ENCODE assay signal across 13 cellular contexts in genomic region chr19:33227242-33227650, GRCh38. TPM values are rescaled to one million over a fixed set of nuclear protein-coding genes. Genes with fewer than 3 reads are reported as not detected.
DNase-seq lines count a peak whose midpoint lies in the region; ATAC-seq, FAIRE-seq and TF ChIP-seq lines count a peak whose summit lies in the region.
"Had no signal": no experiment of that assay in that cellular context is flagged by ENCODE, and none has a peak within 500 bp of the region (broad histone marks: within the 10 kb centered on the region; RNA-seq: fewer than 3 reads in every experiment).

No MANE protein-coding gene starts in this region.

- H4K8ac ChIP-seq in H1 (ENCODE audit: extremely low read depth, insufficient read depth, low read length): no peak overlapping the region

- no TSS peak for BruUV-seq in HCT116 (replicated peaks; lab: Mats Ljungman, UMichigan)

- TF ChIP-seq RAD21 in HCT116 (IDR thresholded peaks at IDR 0.05; ENCODE audit: low read depth): no peak
- no peak for TF ChIP-seq RAD21 in H1 (IDR thresholded peaks at IDR 0.05 in 1 of 2, conservative IDR thresholded peaks at IDR 0.05 in 1 of 2; ENCODE audit: low read depth in 2 of 2, low read length in 2 of 2)

- no peak overlapping the region for H3K14ac ChIP-seq in H1 (ENCODE audit: insufficient read length)

- no peak for TF ChIP-seq EP300 in H1 (IDR thresholded peaks at IDR 0.05; ENCODE audit: borderline replicate concordance in 1 of 2, low read depth in 2 of 2, low read length in 2 of 2)

- peak overlapping the region; percentile 36 for H3K56ac ChIP-seq in H1 (replicated peaks; ENCODE audit: insufficient read length, low read depth, low read length)

- H3K27me3 Mint-ChIP-seq in nephron progenitor cell (ENCODE audit: low read depth, poor library complexity): peaks cover 90% of the 10 kb centered on the region
- H3K27me3 Mint-ChIP-seq in stimulated activated memory B cell treated with anti-CD40 and anti-IgM and Interleukin-4, amounts not matched to agents 10 μg/mL and 1 μg/mL and 100 μg/mL, for 72 hours: peaks cover 73% of the 10 kb centered on the region

- H4K5ac ChIP-seq in H1 (ENCODE audit: insufficient read length, low read depth, low read length): no peak overlapping the region

- H2BK120ac ChIP-seq in H1 (replicated peaks; ENCODE audit: low read depth, low read length): peak overlapping the region; percentile 43

- H3K9ac ChIP-seq in HCT116 (ENCODE audit: low read length) (no peak overlapping the region), H1 (replicated peaks in 1 of 4; ENCODE audit: extremely low read depth in 1 of 4, low read depth in 3 of 4, low read length in 3 of 4) (peak overlapping the region in 1 of 4 experiments; percentile 29; a peak in 1 of 7 replicates)
- H3K9ac ChIP-seq: parathyroid adenoma had no signal

- no peaks in the 10 kb centered on the region for H3K79me1 ChIP-seq in H1 (ENCODE audit: low read depth, low read length)

- peaks cover 15% of the 10 kb centered on the region; the same call in 1 of the 2 replicates for H3K23me2 ChIP-seq in H1 (ENCODE audit: low read depth, low read length)

- intact Hi-C loops in HCT116 (cut with micrococcal nuclease): no loop called here

- H2BK5ac ChIP-seq in H1 (ENCODE audit: low read depth, low read length): peak overlapping the region; percentile 35; the same call in 1 of the 2 replicates

- H4K20me1 ChIP-seq in HCT116 (ENCODE audit: insufficient read depth) (no peaks in the 10 kb centered on the region), H1 (replicated peaks in 1 of 2; ENCODE audit: control insufficient read depth in 1 of 2, insufficient read depth in 2 of 2, low read length in 2 of 2) (peaks cover 0 to 6% of the 10 kb centered on the region in 2 experiments)

- WGBS in H1 (ENCODE audit: extremely low coverage in 1 of 2, insufficient coverage in 1 of 2, insufficient read length in 1 of 2, insufficient replicate concordance in 2 of 2, low coverage in 1 of 2, low lambda C conversion rate in 2 of 2, missing lambda C conversion rate in 1 of 2), 2 experiments: 35% methylated on average over 13 of the region's 18 CpGs; no CpG with 5 or more reads in 1 of the 2 experiments

- H3K4me1 ChIP-seq in HCT116 (ENCODE audit: control insufficient read depth in 1 of 2, insufficient read depth in 2 of 2, low read length in 2 of 2): peaks cover 0 to 12% of the 10 kb centered on the region in 2 experiments; a peak in 2 of 4 replicates
- peaks cover 0 to 9% (median 6%) of the 10 kb centered on the region in 4 experiments; a peak in 5 of 7 replicates for H3K4me1 ChIP-seq in H1 (replicated peaks in 1 of 4; ENCODE audit: control insufficient read depth in 3 of 4, insufficient read depth in 4 of 4, low read length in 3 of 4)
- H3K4me1 ChIP-seq: parathyroid adenoma had no signal

- H3K4me3 ChIP-seq in HCT116 (replicated peaks in 1 of 2; ENCODE audit: low read depth in 1 of 2, low read length in 2 of 2) (peak overlapping the region; percentile 8 to 9; a peak in 1 of 4 replicates), H1 (ENCODE audit: extremely low read depth in 1 of 4, insufficient read depth in 2 of 4, low read depth in 3 of 4, low read length in 4 of 4) (peak overlapping the region; percentile 31 to 62 (median 40))

- H2BK20ac ChIP-seq in H1 (ENCODE audit: low read length): no peak overlapping the region

- no peak for TF ChIP-seq POLR2A in HCT116 (IDR thresholded peaks at IDR 0.05; ENCODE audit: borderline replicate concordance, extremely low read depth, insufficient read depth, insufficient read length)
- TF ChIP-seq POLR2A in H1 (IDR thresholded peaks at IDR 0.05; ENCODE audit: control extremely low read depth in 1 of 2, low read depth in 2 of 2, low read length in 2 of 2): 0 out of 3 replicates have a peak, but pooled peaks of 1 of the 2 experiments have one; percentile 13

- no peak overlapping the region for H3K23ac ChIP-seq in H1 (ENCODE audit: insufficient read length)

- H3K27ac ChIP-seq in HCT116 (ENCODE audit: low read depth, low read length) (no peak overlapping the region; the same call in 1 of the 2 replicates), H1 (ENCODE audit: low read depth, low read length) (no peak overlapping the region)
- H3K27ac ChIP-seq: parathyroid adenoma had no signal

- peak overlapping the region; percentile 95 for H4K91ac ChIP-seq in H1 (replicated peaks; ENCODE audit: insufficient read length, low read length)

- H3K18ac ChIP-seq in H1 (ENCODE audit: extremely low read depth, low read length): peak overlapping the region; percentile 53; the same call in 1 of the 2 replicates

- no peaks in the 10 kb centered on the region for H3K36me3 ChIP-seq in HCT116 (ENCODE audit: control insufficient read depth in 1 of 2, insufficient read depth in 2 of 2, low read length in 2 of 2)
- no peaks in the 10 kb centered on the region for H3K36me3 ChIP-seq in H1 (ENCODE audit: control insufficient read depth in 2 of 4, insufficient read depth in 4 of 4, low read length in 3 of 4)

- peak overlapping the region; percentile 33 for H3K4ac ChIP-seq in H1 (replicated peaks; ENCODE audit: insufficient read length, low read depth, low read length)

- H2AK5ac ChIP-seq in H1 (ENCODE audit: low read depth, low read length): no peak overlapping the region

- CTCF ChIA-PET in HCT116 (lab: Charles Lee) (interaction anchor here (0.7 to 1.1 kb wide), 4 partner anchors 9 to 189 kb away, joined by 3 to 4 read pairs (median 3); no protein-coding TSS in a partner anchor), H1 (lab: Charles Lee; ENCODE audit: partially characterized antibody) (interaction anchor here (0.6 to 1.9 kb wide), 7 partner anchors 8 to 509 kb away, joined by 3 to 7 read pairs (median 3); no protein-coding TSS in a partner anchor)

- no peak for ATAC-seq in HCT116
- ATAC-seq in HG02763 (IDR thresholded peaks at IDR 0.05; ENCODE audit: unreplicated experiment): no peak
- no peak for ATAC-seq in stimulated activated memory B cell treated with anti-CD40 and anti-IgM and Interleukin-4, amounts not matched to agents 10 μg/mL and 1 μg/mL and 100 μg/mL, for 72 hours

- H2BK12ac ChIP-seq in H1 (ENCODE audit: low read depth, low read length): peak overlapping the region; percentile 50; the same call in 1 of the 2 replicates

- no peak overlapping the region for H2BK15ac ChIP-seq in H1 (ENCODE audit: low read length)

- RAD21 ChIA-PET in HCT116 (lab: Charles Lee; ENCODE audit: low non-redundant PET in 1 of 2, low total read pairs in 2 of 2, uncharacterized antibody in 2 of 2, unreplicated experiment in 2 of 2): no interaction called here

- no peak for TF ChIP-seq CTCF in HCT116 (IDR thresholded peaks at IDR 0.05 in 2 of 3, conservative IDR thresholded peaks at IDR 0.05 in 1 of 3; ENCODE audit: borderline replicate concordance in 1 of 3, insufficient read depth in 1 of 3, low read depth in 2 of 3, low read length in 2 of 3)
- TF ChIP-seq CTCF in H1 (IDR thresholded peaks at IDR 0.05; ENCODE audit: control extremely low read depth in 1 of 3, insufficient read depth in 1 of 3, low read depth in 1 of 3, low read length in 3 of 3): no peak
- no peak for TF ChIP-seq CTCF in nephron progenitor cell (IDR thresholded peaks at IDR 0.05)

- H3K9me3 ChIP-seq in HCT116 (ENCODE audit: control insufficient read depth in 1 of 2, insufficient read depth in 1 of 2, low read depth in 1 of 2, low read length in 2 of 2) (no peaks in the 10 kb centered on the region; a peak in 1 of 4 replicates), H1 (ENCODE audit: insufficient read depth in 2 of 2, low read depth in 1 of 2, low read length in 1 of 2) (peaks cover 0 to 10% of the 10 kb centered on the region in 2 experiments; a peak in 1 of 4 replicates)

- no peaks in the 10 kb centered on the region for H3K9me2 ChIP-seq in HCT116 (ENCODE audit: insufficient read depth)

- H3K27me3 ChIP-seq in HCT116 (ENCODE audit: insufficient read depth, low read length) (no peaks in the 10 kb centered on the region), H1 (replicated peaks in 1 of 4; ENCODE audit: control insufficient read depth in 3 of 4, extremely low read depth in 1 of 4, insufficient read depth in 3 of 4, low read length in 3 of 4) (peaks cover 16 to 33% (median 30%) of the 10 kb centered on the region in 4 experiments)

- DNase-seq in AG08396 (ENCODE audit: low spot score) (peak; percentile 59), HCT116 (ENCODE audit: low read depth, low spot score) (no peak), H1 (ENCODE audit: low read depth in 1 of 2, low spot score in 2 of 2) (no peak), nephron progenitor cell (no peak), amniotic stem cell (lab: John Stamatoyannopoulos, UW) (no peak)
- DNase-seq in activated CD4-positive, alpha-beta T cell treated with anti-CD3 and anti-CD28 coated beads, Interleukin-2, amount 50 U/mL, for 1 hour: no peak
- DNase-seq: NCI-H1930 had no signal

- H3K9me3 Mint-ChIP-seq in nephron progenitor cell: peaks cover 41% of the 10 kb centered on the region
- H3K9me3 Mint-ChIP-seq in stimulated activated memory B cell treated with anti-CD40 and anti-IgM and Interleukin-4, amounts not matched to agents 10 μg/mL and 1 μg/mL and 100 μg/mL, for 72 hours: peaks cover 17% of the 10 kb centered on the region

- H3K4me1 Mint-ChIP-seq in nephron progenitor cell: peaks cover 4% of the 10 kb centered on the region
- peaks cover 8% of the 10 kb centered on the region for H3K4me1 Mint-ChIP-seq in stimulated activated memory B cell treated with anti-CD40 and anti-IgM and Interleukin-4, amounts not matched to agents 10 μg/mL and 1 μg/mL and 100 μg/mL, for 72 hours

- H3K27ac Mint-ChIP-seq in nephron progenitor cell: no peak overlapping the region
- H3K27ac Mint-ChIP-seq in stimulated activated memory B cell treated with anti-CD40 and anti-IgM and Interleukin-4, amounts not matched to agents 10 μg/mL and 1 μg/mL and 100 μg/mL, for 72 hours: no peak overlapping the region

- H3K4me2 ChIP-seq in HCT116 (ENCODE audit: low read length) (peak overlapping the region; percentile 60), H1 (ENCODE audit: insufficient read depth in 1 of 2, low read depth in 2 of 2, low read length in 2 of 2) (peak overlapping the region; percentile 83 to 87)

- H2AFZ ChIP-seq in HCT116 (ENCODE audit: low read depth, low read length, poor library complexity, severe bottlenecking) (no peak overlapping the region), H1 (ENCODE audit: low read length) (peak overlapping the region; percentile 53; the same call in 1 of the 2 replicates)
- H2AFZ ChIP-seq: parathyroid adenoma had no signal

- H3K36me3 Mint-ChIP-seq in nephron progenitor cell (ENCODE audit: low read depth): peaks cover 13% of the 10 kb centered on the region
- no peaks in the 10 kb centered on the region for H3K36me3 Mint-ChIP-seq in stimulated activated memory B cell treated with anti-CD40 and anti-IgM and Interleukin-4, amounts not matched to agents 10 μg/mL and 1 μg/mL and 100 μg/mL, for 72 hours

- H3K79me2 ChIP-seq in HCT116 (ENCODE audit: insufficient read depth, low read length) (no peaks in the 10 kb centered on the region), H1 (ENCODE audit: control insufficient read depth in 1 of 2, insufficient read depth in 2 of 2, low read length in 2 of 2) (no peaks in the 10 kb centered on the region)
- H3K79me2 ChIP-seq: parathyroid adenoma had no signal

- no peak for FAIRE-seq in H1 (lab: Jason Lieb, UNC)

- H3K4me3 Mint-ChIP-seq in nephron progenitor cell: peak overlapping the region; percentile 71
- H3K4me3 Mint-ChIP-seq in stimulated activated memory B cell treated with anti-CD40 and anti-IgM and Interleukin-4, amounts not matched to agents 10 μg/mL and 1 μg/mL and 100 μg/mL, for 72 hours: no peak overlapping the region

- POLR2A ChIA-PET in HCT116 (lab: Charles Lee): no interaction called here
- POLR2A ChIA-PET in H1 (lab: Charles Lee; ENCODE audit: partially characterized antibody): interaction anchor here (0.6 to 2.3 kb wide), 12 partner anchors 10 to 433 kb away, joined by 3 to 10 read pairs (median 3); partner anchors contain the start of genes CEBPA and CEBPG

RNA-seq across cellular contexts. Expression of gene SLC7A10, which starts 1.6 kb away (rescaled TPM):
- total RNA-seq in HCT116 (2021; ENCODE audit: unreplicated experiment): 0.25 TPM
- 0.22 TPM in 1 of 2 replicates, not detected in the other for polyA plus RNA-seq in HCT116 (2012)
- total RNA-seq in H1 (2021; fragmentation: NEBNext Ultra II Directional; extraction: Animal tissue kit (Norgen Biotek cat#: 25700)): 3.2 and 3.7 TPM in 2 replicates
- polyA plus RNA-seq in H1 (2011; rRNA removed): 7.1 and 11.5 TPM in 2 replicates
- 5.3 TPM for polyA plus RNA-seq in H1 (2011; cell fraction: cytosol; rRNA removed)
- 17.8 TPM for polyA plus RNA-seq in H1 (2011; cell fraction: nucleus; rRNA removed)
- polyA plus RNA-seq in H1 (2012, experiment 1 of 2): 3.7 to 6.3 TPM (median 4.5 TPM) in 4 replicates
- 3.0 TPM for polyA plus RNA-seq in H1 (2012, experiment 2 of 2)
- 4.2 TPM for polyA plus RNA-seq in H1 (2013, experiment 1 of 2)
- 4.0 TPM for polyA plus RNA-seq in H1 (2013, experiment 2 of 2)
- 2.2 and 2.9 TPM in 2 replicates for polyA minus RNA-seq in H1 (2011; rRNA and poly(A)+ RNA removed)
- 3.4 TPM for polyA minus RNA-seq in H1 (2011; cell fraction: cytosol; rRNA and poly(A)+ RNA removed)
- polyA minus RNA-seq in H1 (2011; cell fraction: nucleus; rRNA and poly(A)+ RNA removed): 3.1 TPM
- total RNA-seq: activated CD8-positive, alpha-beta memory T cell treated with anti-CD3 and anti-CD28 coated beads for 36 hours; kidney epithelial cell had no signal
- polyA plus RNA-seq: BJ had no signal

RNA-seq across cellular contexts. Expression of gene LRP3, which starts 33.1 kb away (rescaled TPM):
- 29.0 TPM for total RNA-seq in HCT116 (2021; ENCODE audit: unreplicated experiment)
- polyA plus RNA-seq in HCT116 (2012): 17.9 and 19.3 TPM in 2 replicates
- 33.7 and 33.9 TPM in 2 replicates for total RNA-seq in H1 (2021; fragmentation: NEBNext Ultra II Directional; extraction: Animal tissue kit (Norgen Biotek cat#: 25700))
- polyA plus RNA-seq in H1 (2011; rRNA removed): 30.3 and 40.2 TPM in 2 replicates
- polyA plus RNA-seq in H1 (2011; cell fraction: cytosol; rRNA removed): 25.6 TPM
- polyA plus RNA-seq in H1 (2011; cell fraction: nucleus; rRNA removed): 125 TPM
- 20.2 to 35.8 TPM (median 29.2 TPM) in 4 replicates for polyA plus RNA-seq in H1 (2012, experiment 1 of 2)
- 19.0 TPM for polyA plus RNA-seq in H1 (2012, experiment 2 of 2)
- polyA plus RNA-seq in H1 (2013, experiment 1 of 2): 33.7 TPM
- polyA plus RNA-seq in H1 (2013, experiment 2 of 2): 38.3 TPM
- polyA minus RNA-seq in H1 (2011; rRNA and poly(A)+ RNA removed): 9.8 and 12.1 TPM in 2 replicates
- 23.4 TPM for polyA minus RNA-seq in H1 (2011; cell fraction: cytosol; rRNA and poly(A)+ RNA removed)
- 23.0 TPM for polyA minus RNA-seq in H1 (2011; cell fraction: nucleus; rRNA and poly(A)+ RNA removed)
